Comparison of ENCODE assay signal across 25 cellular contexts in the genomic region with DNA sequence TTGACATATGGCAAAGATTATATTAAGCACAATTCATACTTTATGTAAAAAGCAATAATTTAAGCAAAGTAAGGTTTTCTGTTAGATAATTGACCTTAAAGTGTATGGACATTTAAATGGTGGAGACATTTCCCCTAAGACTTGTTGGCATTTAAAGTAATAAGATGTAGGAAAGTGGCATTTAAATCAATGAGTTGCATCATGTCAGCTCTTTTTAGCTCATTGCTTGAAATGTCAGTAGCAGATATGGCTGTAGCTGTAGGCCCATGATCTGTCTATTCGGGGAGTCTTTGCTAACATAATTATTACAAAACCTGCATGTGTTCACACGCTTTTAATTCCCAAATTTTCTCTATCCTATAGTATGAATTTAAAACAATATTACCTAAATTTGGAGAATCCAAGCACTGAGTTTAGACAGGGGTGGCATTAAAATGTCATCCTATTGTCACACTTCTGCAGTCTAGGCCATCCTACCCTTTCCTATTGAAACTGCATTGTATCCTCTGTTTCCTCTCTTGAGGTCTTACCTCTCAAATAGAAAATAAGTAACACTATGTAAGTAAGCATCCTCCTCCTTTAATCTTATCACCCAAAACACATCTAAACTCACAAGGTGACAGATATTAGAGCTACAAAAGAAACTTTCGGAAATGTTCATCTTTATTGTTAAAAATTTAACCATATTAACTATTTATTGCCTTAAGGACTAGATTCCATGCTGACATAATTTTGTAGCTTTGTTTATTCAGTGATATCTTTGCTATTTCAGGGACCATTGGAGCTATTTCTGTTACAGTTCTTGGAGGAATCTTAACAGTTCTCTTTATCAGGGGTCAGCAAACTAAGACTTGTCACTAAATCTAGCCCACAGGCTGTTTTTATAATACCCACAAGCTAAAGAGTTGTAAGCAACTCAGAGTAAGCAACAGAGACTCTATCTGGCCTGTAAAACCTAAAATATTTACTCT.
"Had no signal": no experiment of that assay in that cellular context is flagged by ENCODE, and none has a peak within 500 bp of the region (broad histone marks: within the 10 kb centered on the region; RNA-seq: fewer than 3 reads in every experiment).

No MANE protein-coding gene starts in this region.

- H3K4me3 Mint-ChIP-seq: activated CD4-positive, alpha-beta T cell treated with anti-CD3 and anti-CD28 coated beads, Interleukin-2, amount 10 ng/mL, durations not matched to agents 7 days and 5 days; activated T-cell treated with anti-CD3 and anti-CD28 coated beads, Interleukin-2, amount 50 U/mL, for 72 hours; nephron progenitor cell had no signal

- H3K27me3 Mint-ChIP-seq: activated CD4-positive, alpha-beta T cell treated with anti-CD3 and anti-CD28 coated beads, Interleukin-2, amount 10 ng/mL, durations not matched to agents 7 days and 5 days had no signal

- H3K9me3 ChIP-seq: left lung, right lobe of liver, tibial nerve had no signal

- DNase-seq: activated CD4-positive, alpha-beta T cell treated with anti-CD3 and anti-CD28 coated beads, Interleukin-2, amount 10 ng/mL, durations not matched to agents 7 days and 5 days; activated CD8-positive, alpha-beta memory T cell treated with anti-CD3 and anti-CD28 coated beads for 24 hours; activated gamma-delta T cell; activated T-cell treated with anti-CD3 and anti-CD28 coated beads, Interleukin-2, amount 50 U/mL, for 72 hours; amygdala; caudate nucleus; dorsolateral prefrontal cortex; erythroblast; head of caudate nucleus; kidney; left lung; mammary epithelial cell; nephron progenitor cell; nucleus accumbens; right lobe of liver; stimulated activated CD4-positive, alpha-beta T cell treated with anti-CD3 and anti-CD28 coated beads, Interleukin-4, amount 100 ng/mL, for 1 hour; T-helper 1 cell; T1000 had no signal

- FAIRE-seq: colon, frontal cortex, kidney, urothelium cell line had no signal

- H3K4me3 ChIP-seq: dorsolateral prefrontal cortex, left lung, right lobe of liver, smooth muscle cell, tibial nerve had no signal

- H3K27ac ChIP-seq: dorsolateral prefrontal cortex, left lung, right lobe of liver, tibial nerve had no signal

- H3K27me3 ChIP-seq: dorsolateral prefrontal cortex, left lung, right lobe of liver, tibial nerve had no signal

- H3K4me1 Mint-ChIP-seq: nephron progenitor cell had no signal

- H3K4me1 ChIP-seq: right lobe of liver had no signal

- H3K27ac Mint-ChIP-seq: activated CD4-positive, alpha-beta T cell treated with anti-CD3 and anti-CD28 coated beads, Interleukin-2, amount 10 ng/mL, durations not matched to agents 7 days and 5 days; activated naive CD4-positive, alpha-beta T cell treated with anti-CD3 and anti-CD28 coated beads, Interleukin-2, amount 50 U/mL, for 72 hours; activated T-cell treated with anti-CD3 and anti-CD28 coated beads, Interleukin-2, amount 50 U/mL, for 72 hours; nephron progenitor cell had no signal

- ATAC-seq: activated CD4-positive, CD25-positive, alpha-beta regulatory T cell treated with anti-CD3 and anti-CD28 coated beads, Interleukin-2, amount 50 U/mL, for 24 hours; activated naive CD4-positive, alpha-beta T cell treated with anti-CD3 and anti-CD28 coated beads, Interleukin-2, amount 50 U/mL, for 72 hours; activated T-cell treated with anti-CD3 and anti-CD28 coated beads, Interleukin-2, amount 50 U/mL, for 72 hours; left lung; right lobe of liver had no signal

- H3K9me3 Mint-ChIP-seq: activated naive CD4-positive, alpha-beta T cell treated with anti-CD3 and anti-CD28 coated beads, Interleukin-2, amount 50 U/mL, for 72 hours had no signal

- H3K36me3 ChIP-seq: right lobe of liver had no signal
